In the genomic region with DNA sequence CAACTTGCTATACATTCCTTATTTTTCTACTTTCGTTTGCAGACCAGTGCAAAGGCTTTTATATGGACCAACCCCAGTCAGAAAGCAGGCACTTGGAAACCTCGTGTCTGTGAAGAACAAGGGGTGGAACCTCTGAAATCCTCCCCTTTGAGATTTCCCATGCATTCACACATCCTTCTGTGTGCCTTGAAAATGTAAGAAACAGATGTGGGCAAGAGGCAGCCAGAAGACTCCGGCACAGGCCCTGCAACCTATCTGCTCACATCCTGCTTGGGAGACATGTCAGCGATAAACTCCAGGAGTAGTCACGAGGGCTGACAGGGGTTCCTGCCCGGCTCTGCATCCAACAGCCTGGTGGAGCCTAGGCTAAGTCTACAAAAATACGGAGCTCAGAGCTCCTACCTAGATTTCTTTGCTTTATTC, we compare ENCODE assay signal across 1 cellular context.
TF ChIP-seq lines count a peak whose summit lies in the region.

No MANE protein-coding gene starts in this region.

TF ChIP-seq in K562, 482 proteins besides CTCF, POLR2A, EP300 and RAD21 (continued from another document and continues in another):
- TF ChIP-seq MTA1 (IDR thresholded peaks at IDR 0.05; ENCODE audit: borderline replicate concordance) (no peak), FIP1L1 (IDR thresholded peaks at IDR 0.05; ENCODE audit: low read depth, low read length, poor library complexity, severe bottlenecking) (no peak), ZNF699 (CRISPR knock-in tag; IDR thresholded peaks at IDR 0.05; ENCODE audit: insufficient replicate concordance) (no peak), NFRKB (IDR thresholded peaks at IDR 0.05; ENCODE audit: low read depth) (peak; percentile 19; the same call in 1 of the 2 replicates), FOXA3 (CRISPR knock-in tag; conservative IDR thresholded peaks at IDR 0.05 in 1 of 2, IDR thresholded peaks at IDR 0.05 in 1 of 2) (no peak), GTF2A2 (tag; IDR thresholded peaks at IDR 0.05) (no peak), ETV1 (tag; conservative IDR thresholded peaks at IDR 0.05; ENCODE audit: low read depth) (0 out of 2 replicates have a peak, but pooled peaks have one; percentile 12), SP2 (IDR thresholded peaks at IDR 0.05; ENCODE audit: extremely low read depth, low read depth, low read length, poor library complexity, severe bottlenecking) (no peak), SRSF3 (IDR thresholded peaks at IDR 0.05; ENCODE audit: insufficient read depth, low read length) (no peak), SUPT5H (IDR thresholded peaks at IDR 0.05) (no peak), TEAD1 (CRISPR knock-in tag; IDR thresholded peaks at IDR 0.05) (no peak), ZFP36 (IDR thresholded peaks at IDR 0.05; ENCODE audit: low read depth, low read length, partially characterized antibody) (no peak), POLR2H (tag; IDR thresholded peaks at IDR 0.05; ENCODE audit: low read depth) (0 out of 2 replicates have a peak, but pooled peaks have one; percentile 21), SRSF9 (IDR thresholded peaks at IDR 0.05; ENCODE audit: borderline replicate concordance, low read depth, low read length) (no peak), HDAC1 (IDR thresholded peaks at IDR 0.05) (no peak), NCOA1 (IDR thresholded peaks at IDR 0.05; ENCODE audit: low read depth) (no peak), CREB1 (IDR thresholded peaks at IDR 0.05) (no peak), CREB1 (CRISPR knock-in tag; IDR thresholded peaks at IDR 0.05) (no peak), MECOM (CRISPR knock-in tag; IDR thresholded peaks at IDR 0.05) (peak; percentile 66; the same call in 1 of the 2 replicates), FOSL1 (tag; conservative IDR thresholded peaks at IDR 0.05) (no peak), MYNN (IDR thresholded peaks at IDR 0.05) (no peak), MYNN (CRISPR knock-in tag; IDR thresholded peaks at IDR 0.05) (no peak), E2F3 (CRISPR knock-in tag; IDR thresholded peaks at IDR 0.05) (no peak), NR2C1 (IDR thresholded peaks at IDR 0.05) (no peak), NR2C1 (tag; IDR thresholded peaks at IDR 0.05) (peak; percentile 30; the same call in 1 of the 2 replicates), MTA3 (IDR thresholded peaks at IDR 0.05; ENCODE audit: borderline replicate concordance) (0 out of 2 replicates have a peak, but pooled peaks have one; percentile 15), POLR3G (IDR thresholded peaks at IDR 0.05; ENCODE audit: extremely low read depth, insufficient read length, insufficient replicate concordance) (no peak)
- TF ChIP-seq, protein P1, sequence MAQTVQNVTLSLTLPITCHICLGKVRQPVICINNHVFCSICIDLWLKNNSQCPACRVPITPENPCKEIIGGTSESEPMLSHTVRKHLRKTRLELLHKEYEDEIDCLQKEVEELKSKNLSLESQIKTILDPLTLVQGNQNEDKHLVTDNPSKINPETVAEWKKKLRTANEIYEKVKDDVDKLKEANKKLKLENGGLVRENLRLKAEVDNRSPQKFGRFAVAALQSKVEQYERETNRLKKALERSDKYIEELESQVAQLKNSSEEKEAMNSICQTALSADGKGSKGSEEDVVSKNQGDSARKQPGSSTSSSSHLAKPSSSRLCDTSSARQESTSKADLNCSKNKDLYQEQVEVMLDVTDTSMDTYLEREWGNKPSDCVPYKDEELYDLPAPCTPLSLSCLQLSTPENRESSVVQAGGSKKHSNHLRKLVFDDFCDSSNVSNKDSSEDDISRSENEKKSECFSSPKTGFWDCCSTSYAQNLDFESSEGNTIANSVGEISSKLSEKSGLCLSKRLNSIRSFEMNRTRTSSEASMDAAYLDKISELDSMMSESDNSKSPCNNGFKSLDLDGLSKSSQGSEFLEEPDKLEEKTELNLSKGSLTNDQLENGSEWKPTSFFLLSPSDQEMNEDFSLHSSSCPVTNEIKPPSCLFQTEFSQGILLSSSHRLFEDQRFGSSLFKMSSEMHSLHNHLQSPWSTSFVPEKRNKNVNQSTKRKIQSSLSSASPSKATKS (CRISPR knock-in tag; IDR thresholded peaks at IDR 0.05) = no peak
- TF ChIP-seq, protein P2, sequence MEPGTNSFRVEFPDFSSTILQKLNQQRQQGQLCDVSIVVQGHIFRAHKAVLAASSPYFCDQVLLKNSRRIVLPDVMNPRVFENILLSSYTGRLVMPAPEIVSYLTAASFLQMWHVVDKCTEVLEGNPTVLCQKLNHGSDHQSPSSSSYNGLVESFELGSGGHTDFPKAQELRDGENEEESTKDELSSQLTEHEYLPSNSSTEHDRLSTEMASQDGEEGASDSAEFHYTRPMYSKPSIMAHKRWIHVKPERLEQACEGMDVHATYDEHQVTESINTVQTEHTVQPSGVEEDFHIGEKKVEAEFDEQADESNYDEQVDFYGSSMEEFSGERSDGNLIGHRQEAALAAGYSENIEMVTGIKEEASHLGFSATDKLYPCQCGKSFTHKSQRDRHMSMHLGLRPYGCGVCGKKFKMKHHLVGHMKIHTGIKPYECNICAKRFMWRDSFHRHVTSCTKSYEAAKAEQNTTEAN (CRISPR knock-in tag; IDR thresholded peaks at IDR 0.05) = no peak
- TF ChIP-seq, protein P3, sequence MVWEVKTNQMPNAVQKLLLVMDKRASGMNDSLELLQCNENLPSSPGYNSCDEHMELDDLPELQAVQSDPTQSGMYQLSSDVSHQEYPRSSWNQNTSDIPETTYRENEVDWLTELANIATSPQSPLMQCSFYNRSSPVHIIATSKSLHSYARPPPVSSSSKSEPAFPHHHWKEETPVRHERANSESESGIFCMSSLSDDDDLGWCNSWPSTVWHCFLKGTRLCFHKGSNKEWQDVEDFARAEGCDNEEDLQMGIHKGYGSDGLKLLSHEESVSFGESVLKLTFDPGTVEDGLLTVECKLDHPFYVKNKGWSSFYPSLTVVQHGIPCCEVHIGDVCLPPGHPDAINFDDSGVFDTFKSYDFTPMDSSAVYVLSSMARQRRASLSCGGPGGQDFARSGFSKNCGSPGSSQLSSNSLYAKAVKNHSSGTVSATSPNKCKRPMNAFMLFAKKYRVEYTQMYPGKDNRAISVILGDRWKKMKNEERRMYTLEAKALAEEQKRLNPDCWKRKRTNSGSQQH (CRISPR knock-in tag; IDR thresholded peaks at IDR 0.05) = no peak
- TF ChIP-seq, protein P4, sequence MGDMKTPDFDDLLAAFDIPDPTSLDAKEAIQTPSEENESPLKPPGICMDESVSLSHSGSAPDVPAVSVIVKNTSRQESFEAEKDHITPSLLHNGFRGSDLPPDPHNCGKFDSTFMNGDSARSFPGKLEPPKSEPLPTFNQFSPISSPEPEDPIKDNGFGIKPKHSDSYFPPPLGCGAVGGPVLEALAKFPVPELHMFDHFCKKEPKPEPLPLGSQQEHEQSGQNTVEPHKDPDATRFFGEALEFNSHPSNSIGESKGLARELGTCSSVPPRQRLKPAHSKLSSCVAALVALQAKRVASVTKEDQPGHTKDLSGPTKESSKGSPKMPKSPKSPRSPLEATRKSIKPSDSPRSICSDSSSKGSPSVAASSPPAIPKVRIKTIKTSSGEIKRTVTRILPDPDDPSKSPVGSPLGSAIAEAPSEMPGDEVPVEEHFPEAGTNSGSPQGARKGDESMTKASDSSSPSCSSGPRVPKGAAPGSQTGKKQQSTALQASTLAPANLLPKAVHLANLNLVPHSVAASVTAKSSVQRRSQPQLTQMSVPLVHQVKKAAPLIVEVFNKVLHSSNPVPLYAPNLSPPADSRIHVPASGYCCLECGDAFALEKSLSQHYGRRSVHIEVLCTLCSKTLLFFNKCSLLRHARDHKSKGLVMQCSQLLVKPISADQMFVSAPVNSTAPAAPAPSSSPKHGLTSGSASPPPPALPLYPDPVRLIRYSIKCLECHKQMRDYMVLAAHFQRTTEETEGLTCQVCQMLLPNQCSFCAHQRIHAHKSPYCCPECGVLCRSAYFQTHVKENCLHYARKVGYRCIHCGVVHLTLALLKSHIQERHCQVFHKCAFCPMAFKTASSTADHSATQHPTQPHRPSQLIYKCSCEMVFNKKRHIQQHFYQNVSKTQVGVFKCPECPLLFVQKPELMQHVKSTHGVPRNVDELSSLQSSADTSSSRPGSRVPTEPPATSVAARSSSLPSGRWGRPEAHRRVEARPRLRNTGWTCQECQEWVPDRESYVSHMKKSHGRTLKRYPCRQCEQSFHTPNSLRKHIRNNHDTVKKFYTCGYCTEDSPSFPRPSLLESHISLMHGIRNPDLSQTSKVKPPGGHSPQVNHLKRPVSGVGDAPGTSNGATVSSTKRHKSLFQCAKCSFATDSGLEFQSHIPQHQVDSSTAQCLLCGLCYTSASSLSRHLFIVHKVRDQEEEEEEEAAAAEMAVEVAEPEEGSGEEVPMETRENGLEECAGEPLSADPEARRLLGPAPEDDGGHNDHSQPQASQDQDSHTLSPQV (IDR thresholded peaks at IDR 0.05) = peak; percentile 90
- TF ChIP-seq, protein P5, sequence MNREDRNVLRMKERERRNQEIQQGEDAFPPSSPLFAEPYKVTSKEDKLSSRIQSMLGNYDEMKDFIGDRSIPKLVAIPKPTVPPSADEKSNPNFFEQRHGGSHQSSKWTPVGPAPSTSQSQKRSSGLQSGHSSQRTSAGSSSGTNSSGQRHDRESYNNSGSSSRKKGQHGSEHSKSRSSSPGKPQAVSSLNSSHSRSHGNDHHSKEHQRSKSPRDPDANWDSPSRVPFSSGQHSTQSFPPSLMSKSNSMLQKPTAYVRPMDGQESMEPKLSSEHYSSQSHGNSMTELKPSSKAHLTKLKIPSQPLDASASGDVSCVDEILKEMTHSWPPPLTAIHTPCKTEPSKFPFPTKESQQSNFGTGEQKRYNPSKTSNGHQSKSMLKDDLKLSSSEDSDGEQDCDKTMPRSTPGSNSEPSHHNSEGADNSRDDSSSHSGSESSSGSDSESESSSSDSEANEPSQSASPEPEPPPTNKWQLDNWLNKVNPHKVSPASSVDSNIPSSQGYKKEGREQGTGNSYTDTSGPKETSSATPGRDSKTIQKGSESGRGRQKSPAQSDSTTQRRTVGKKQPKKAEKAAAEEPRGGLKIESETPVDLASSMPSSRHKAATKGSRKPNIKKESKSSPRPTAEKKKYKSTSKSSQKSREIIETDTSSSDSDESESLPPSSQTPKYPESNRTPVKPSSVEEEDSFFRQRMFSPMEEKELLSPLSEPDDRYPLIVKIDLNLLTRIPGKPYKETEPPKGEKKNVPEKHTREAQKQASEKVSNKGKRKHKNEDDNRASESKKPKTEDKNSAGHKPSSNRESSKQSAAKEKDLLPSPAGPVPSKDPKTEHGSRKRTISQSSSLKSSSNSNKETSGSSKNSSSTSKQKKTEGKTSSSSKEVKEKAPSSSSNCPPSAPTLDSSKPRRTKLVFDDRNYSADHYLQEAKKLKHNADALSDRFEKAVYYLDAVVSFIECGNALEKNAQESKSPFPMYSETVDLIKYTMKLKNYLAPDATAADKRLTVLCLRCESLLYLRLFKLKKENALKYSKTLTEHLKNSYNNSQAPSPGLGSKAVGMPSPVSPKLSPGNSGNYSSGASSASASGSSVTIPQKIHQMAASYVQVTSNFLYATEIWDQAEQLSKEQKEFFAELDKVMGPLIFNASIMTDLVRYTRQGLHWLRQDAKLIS (CRISPR knock-in tag; IDR thresholded peaks at IDR 0.05) = no peak
- TF ChIP-seq, protein P6, sequence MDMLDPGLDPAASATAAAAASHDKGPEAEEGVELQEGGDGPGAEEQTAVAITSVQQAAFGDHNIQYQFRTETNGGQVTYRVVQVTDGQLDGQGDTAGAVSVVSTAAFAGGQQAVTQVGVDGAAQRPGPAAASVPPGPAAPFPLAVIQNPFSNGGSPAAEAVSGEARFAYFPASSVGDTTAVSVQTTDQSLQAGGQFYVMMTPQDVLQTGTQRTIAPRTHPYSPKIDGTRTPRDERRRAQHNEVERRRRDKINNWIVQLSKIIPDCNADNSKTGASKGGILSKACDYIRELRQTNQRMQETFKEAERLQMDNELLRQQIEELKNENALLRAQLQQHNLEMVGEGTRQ (CRISPR knock-in tag; IDR thresholded peaks at IDR 0.05) = peak; percentile 54
- TF ChIP-seq, protein P7, sequence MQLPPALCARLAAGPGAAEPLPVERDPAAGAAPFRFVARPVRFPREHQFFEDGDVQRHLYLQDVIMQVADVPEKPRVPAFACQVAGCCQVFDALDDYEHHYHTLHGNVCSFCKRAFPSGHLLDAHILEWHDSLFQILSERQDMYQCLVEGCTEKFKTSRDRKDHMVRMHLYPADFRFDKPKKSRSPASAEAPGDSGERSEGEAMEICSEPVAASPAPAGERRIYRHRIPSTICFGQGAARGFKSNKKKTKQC (CRISPR knock-in tag; IDR thresholded peaks at IDR 0.05) = no peak
- TF ChIP-seq, protein P8, sequence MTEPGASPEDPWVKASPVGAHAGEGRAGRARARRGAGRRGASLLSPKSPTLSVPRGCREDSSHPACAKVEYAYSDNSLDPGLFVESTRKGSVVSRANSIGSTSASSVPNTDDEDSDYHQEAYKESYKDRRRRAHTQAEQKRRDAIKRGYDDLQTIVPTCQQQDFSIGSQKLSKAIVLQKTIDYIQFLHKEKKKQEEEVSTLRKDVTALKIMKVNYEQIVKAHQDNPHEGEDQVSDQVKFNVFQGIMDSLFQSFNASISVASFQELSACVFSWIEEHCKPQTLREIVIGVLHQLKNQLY (CRISPR knock-in tag; conservative IDR thresholded peaks at IDR 0.05) = no peak
- TF ChIP-seq, protein P9, sequence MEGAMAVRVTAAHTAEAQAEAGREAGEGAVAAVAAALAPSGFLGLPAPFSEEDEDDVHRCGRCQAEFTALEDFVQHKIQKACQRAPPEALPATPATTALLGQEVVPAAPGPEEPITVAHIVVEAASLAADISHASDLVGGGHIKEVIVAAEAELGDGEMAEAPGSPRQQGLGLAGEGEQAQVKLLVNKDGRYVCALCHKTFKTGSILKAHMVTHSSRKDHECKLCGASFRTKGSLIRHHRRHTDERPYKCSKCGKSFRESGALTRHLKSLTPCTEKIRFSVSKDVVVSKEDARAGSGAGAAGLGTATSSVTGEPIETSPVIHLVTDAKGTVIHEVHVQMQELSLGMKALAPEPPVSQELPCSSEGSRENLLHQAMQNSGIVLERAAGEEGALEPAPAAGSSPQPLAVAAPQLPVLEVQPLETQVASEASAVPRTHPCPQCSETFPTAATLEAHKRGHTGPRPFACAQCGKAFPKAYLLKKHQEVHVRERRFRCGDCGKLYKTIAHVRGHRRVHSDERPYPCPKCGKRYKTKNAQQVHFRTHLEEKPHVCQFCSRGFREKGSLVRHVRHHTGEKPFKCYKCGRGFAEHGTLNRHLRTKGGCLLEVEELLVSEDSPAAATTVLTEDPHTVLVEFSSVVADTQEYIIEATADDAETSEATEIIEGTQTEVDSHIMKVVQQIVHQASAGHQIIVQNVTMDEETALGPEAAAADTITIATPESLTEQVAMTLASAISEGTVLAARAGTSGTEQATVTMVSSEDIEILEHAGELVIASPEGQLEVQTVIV (CRISPR knock-in tag; IDR thresholded peaks at IDR 0.05; ENCODE audit: borderline replicate concordance) = no peak
- TF ChIP-seq, protein P10, sequence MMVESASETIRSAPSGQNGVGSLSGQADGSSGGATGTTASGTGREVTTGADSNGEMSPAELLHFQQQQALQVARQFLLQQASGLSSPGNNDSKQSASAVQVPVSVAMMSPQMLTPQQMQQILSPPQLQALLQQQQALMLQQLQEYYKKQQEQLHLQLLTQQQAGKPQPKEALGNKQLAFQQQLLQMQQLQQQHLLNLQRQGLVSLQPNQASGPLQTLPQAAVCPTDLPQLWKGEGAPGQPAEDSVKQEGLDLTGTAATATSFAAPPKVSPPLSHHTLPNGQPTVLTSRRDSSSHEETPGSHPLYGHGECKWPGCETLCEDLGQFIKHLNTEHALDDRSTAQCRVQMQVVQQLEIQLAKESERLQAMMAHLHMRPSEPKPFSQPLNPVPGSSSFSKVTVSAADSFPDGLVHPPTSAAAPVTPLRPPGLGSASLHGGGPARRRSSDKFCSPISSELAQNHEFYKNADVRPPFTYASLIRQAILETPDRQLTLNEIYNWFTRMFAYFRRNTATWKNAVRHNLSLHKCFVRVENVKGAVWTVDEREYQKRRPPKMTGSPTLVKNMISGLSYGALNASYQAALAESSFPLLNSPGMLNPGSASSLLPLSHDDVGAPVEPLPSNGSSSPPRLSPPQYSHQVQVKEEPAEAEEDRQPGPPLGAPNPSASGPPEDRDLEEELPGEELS (CRISPR knock-in tag; IDR thresholded peaks at IDR 0.05; ENCODE audit: borderline replicate concordance) = no peak
